2 cellular contexts compared by ENCODE assay signal in the genomic region with DNA sequence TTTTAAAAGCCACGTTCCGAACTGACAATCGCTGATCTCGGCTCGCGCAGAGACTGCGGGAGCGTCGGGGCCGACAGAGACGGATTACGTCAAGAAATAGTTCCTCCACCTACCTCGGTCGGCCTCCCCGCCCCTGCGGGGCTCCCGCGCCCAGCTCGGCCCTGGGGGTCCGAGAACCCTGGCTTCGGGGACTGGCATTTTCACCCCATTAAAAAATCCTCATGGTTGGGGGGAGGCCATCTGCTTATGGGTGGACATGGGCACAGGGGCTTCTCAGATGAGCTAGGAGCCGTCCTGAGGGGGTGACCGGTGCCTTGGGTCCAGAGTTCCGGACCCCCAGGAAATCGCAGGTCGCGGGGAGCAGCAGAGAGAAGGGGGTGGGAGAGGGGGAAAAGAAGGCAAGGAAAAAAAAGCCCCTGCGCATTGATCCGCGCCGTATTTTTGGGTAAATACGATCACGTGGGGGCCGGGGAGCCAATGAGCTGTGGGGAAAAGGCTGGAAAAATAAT.
A peak's percentile ranks its signal among the peaks of the same experiment; 100 is the strongest.
TF ChIP-seq lines count a peak whose summit lies in the region.

No MANE protein-coding gene starts in this region.

TF ChIP-seq in A549, 52 proteins besides CTCF, POLR2A, EP300 and RAD21:
- TF ChIP-seq ESRRA (IDR thresholded peaks at IDR 0.05; ENCODE audit: borderline replicate concordance, low read length) (no peak), HOXB5 (CRISPR knock-in tag; IDR thresholded peaks at IDR 0.05) (peak; percentile 97), PBX3 (IDR thresholded peaks at IDR 0.05) (peak; percentile 79), USF2 (IDR thresholded peaks at IDR 0.05) (peak; percentile 94), ZSCAN20 (CRISPR knock-in tag; IDR thresholded peaks at IDR 0.05) (0 out of 2 replicates have a peak, but pooled peaks have one; percentile 23), NR3C1 (IDR thresholded peaks at IDR 0.05) (no peak), MAFK (IDR thresholded peaks at IDR 0.05; ENCODE audit: partially characterized antibody) (no peak), PHF8 (IDR thresholded peaks at IDR 0.05; ENCODE audit: borderline replicate concordance, low read depth) (0 out of 2 replicates have a peak, but pooled peaks have one; percentile 14), CBX2 (IDR thresholded peaks at IDR 0.05; ENCODE audit: borderline replicate concordance, low read depth) (no peak), JUN (IDR thresholded peaks at IDR 0.05) (peak in 1 of 2 experiments; percentile 41; a peak in 1 of 5 replicates), REST (IDR thresholded peaks at IDR 0.05) (0 out of 2 replicates have a peak, but pooled peaks have one; percentile 14), HMGXB4 (CRISPR knock-in tag; IDR thresholded peaks at IDR 0.05; ENCODE audit: borderline replicate concordance) (peak; percentile 73; the same call in 1 of the 2 replicates), NPAS2 (CRISPR knock-in tag; IDR thresholded peaks at IDR 0.05; ENCODE audit: borderline replicate concordance) (no peak), SMC3 (IDR thresholded peaks at IDR 0.05) (0 out of 3 replicates have a peak, but pooled peaks have one; percentile 12), HEYL (CRISPR knock-in tag; IDR thresholded peaks at IDR 0.05) (0 out of 2 replicates have a peak, but pooled peaks have one; percentile 42), ZC3H11A (IDR thresholded peaks at IDR 0.05) (no peak)
- TF ChIP-seq, protein P1, sequence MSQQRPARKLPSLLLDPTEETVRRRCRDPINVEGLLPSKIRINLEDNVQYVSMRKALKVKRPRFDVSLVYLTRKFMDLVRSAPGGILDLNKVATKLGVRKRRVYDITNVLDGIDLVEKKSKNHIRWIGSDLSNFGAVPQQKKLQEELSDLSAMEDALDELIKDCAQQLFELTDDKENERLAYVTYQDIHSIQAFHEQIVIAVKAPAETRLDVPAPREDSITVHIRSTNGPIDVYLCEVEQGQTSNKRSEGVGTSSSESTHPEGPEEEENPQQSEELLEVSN (IDR thresholded peaks at IDR 0.05; ENCODE audit: borderline replicate concordance, low read depth) = 0 out of 2 replicates have a peak, but pooled peaks have one; percentile 12
TF ChIP-seq in A549: peak in this region for 11.

TF ChIP-seq in GM23338, 12 proteins besides CTCF, POLR2A, EP300 and RAD21:
- TF ChIP-seq EZH2 (IDR thresholded peaks at IDR 0.05; ENCODE audit: low read depth, unreplicated experiment) (peak; percentile 92), CREB1 (CRISPR knock-in tag; IDR thresholded peaks at IDR 0.05; ENCODE audit: low read depth) (no peak), ZNF331 (CRISPR knock-in tag; IDR thresholded peaks at IDR 0.05; ENCODE audit: low read depth) (no peak), ZNF114 (CRISPR knock-in tag; IDR thresholded peaks at IDR 0.05) (no peak), REST (IDR thresholded peaks at IDR 0.05; ENCODE audit: unreplicated experiment) (no peak), POLR2AphosphoS5 (IDR thresholded peaks at IDR 0.05; ENCODE audit: low read depth) (no peak), NANOG (IDR thresholded peaks at IDR 0.05; ENCODE audit: borderline replicate concordance) (no peak), JUNB (IDR thresholded peaks at IDR 0.05; ENCODE audit: unreplicated experiment) (no peak), STAT1 (IDR thresholded peaks at IDR 0.05; ENCODE audit: unreplicated experiment) (no peak), EZH2phosphoT487 (IDR thresholded peaks at IDR 0.05; ENCODE audit: unreplicated experiment) (peak; percentile 90)
- TF ChIP-seq, protein P2, sequence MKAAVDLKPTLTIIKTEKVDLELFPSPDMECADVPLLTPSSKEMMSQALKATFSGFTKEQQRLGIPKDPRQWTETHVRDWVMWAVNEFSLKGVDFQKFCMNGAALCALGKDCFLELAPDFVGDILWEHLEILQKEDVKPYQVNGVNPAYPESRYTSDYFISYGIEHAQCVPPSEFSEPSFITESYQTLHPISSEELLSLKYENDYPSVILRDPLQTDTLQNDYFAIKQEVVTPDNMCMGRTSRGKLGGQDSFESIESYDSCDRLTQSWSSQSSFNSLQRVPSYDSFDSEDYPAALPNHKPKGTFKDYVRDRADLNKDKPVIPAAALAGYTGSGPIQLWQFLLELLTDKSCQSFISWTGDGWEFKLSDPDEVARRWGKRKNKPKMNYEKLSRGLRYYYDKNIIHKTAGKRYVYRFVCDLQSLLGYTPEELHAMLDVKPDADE (IDR thresholded peaks at IDR 0.05) = no peak
- TF ChIP-seq, protein P3, sequence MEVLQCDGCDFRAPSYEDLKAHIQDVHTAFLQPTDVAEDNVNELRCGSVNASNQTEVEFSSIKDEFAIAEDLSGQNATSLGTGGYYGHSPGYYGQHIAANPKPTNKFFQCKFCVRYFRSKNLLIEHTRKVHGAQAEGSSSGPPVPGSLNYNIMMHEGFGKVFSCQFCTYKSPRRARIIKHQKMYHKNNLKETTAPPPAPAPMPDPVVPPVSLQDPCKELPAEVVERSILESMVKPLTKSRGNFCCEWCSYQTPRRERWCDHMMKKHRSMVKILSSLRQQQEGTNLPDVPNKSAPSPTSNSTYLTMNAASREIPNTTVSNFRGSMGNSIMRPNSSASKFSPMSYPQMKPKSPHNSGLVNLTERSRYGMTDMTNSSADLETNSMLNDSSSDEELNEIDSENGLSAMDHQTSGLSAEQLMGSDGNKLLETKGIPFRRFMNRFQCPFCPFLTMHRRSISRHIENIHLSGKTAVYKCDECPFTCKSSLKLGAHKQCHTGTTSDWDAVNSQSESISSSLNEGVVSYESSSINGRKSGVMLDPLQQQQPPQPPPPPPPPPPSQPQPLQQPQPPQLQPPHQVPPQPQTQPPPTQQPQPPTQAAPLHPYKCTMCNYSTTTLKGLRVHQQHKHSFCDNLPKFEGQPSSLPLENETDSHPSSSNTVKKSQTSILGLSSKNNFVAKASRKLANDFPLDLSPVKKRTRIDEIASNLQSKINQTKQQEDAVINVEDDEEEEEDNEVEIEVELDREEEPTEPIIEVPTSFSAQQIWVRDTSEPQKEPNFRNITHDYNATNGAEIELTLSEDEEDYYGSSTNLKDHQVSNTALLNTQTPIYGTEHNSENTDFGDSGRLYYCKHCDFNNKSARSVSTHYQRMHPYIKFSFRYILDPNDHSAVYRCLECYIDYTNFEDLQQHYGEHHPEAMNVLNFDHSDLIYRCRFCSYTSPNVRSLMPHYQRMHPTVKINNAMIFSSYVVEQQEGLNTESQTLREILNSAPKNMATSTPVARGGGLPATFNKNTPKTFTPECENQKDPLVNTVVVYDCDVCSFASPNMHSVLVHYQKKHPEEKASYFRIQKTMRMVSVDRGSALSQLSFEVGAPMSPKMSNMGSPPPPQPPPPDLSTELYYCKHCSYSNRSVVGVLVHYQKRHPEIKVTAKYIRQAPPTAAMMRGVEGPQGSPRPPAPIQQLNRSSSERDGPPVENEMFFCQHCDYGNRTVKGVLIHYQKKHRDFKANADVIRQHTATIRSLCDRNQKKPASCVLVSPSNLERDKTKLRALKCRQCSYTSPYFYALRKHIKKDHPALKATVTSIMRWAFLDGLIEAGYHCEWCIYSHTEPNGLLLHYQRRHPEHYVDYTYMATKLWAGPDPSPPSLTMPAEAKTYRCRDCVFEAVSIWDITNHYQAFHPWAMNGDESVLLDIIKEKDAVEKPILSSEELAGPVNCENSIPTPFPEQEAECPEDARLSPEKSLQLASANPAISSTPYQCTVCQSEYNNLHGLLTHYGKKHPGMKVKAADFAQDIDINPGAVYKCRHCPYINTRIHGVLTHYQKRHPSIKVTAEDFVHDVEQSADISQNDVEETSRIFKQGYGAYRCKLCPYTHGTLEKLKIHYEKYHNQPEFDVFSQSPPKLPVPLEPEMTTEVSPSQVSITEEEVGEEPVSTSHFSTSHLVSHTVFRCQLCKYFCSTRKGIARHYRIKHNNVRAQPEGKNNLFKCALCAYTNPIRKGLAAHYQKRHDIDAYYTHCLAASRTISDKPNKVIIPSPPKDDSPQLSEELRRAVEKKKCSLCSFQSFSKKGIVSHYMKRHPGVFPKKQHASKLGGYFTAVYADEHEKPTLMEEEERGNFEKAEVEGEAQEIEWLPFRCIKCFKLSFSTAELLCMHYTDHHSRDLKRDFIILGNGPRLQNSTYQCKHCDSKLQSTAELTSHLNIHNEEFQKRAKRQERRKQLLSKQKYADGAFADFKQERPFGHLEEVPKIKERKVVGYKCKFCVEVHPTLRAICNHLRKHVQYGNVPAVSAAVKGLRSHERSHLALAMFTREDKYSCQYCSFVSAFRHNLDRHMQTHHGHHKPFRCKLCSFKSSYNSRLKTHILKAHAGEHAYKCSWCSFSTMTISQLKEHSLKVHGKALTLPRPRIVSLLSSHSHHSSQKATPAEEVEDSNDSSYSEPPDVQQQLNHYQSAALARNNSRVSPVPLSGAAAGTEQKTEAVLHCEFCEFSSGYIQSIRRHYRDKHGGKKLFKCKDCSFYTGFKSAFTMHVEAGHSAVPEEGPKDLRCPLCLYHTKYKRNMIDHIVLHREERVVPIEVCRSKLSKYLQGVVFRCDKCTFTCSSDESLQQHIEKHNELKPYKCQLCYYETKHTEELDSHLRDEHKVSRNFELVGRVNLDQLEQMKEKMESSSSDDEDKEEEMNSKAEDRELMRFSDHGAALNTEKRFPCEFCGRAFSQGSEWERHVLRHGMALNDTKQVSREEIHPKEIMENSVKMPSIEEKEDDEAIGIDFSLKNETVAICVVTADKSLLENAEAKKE (CRISPR knock-in tag; IDR thresholded peaks at IDR 0.05) = no peak
